29 cellular contexts compared by ENCODE assay signal in the genomic region with DNA sequence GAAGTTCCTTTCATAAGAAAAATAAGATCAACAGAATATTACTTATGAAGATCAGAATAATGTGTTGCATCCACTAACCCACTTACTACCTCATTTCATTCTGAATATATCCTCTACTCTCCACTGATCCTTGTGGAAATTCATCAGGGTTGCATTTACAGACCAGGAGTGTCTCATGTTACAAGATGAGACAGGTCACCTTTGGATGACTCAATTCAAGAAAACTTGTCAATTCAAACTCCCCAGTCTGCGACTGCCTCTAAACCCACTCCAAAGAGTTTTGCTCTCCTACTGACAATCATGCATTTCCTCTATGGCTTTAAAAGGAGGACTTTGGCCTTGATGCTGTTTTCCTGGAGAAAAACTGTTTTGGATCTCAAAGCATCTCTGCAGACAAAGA.
DNase-seq lines count a peak whose midpoint lies in the region; ATAC-seq and TF ChIP-seq lines count a peak whose summit lies in the region.
"Had no signal": no experiment of that assay in that cellular context is flagged by ENCODE, and none has a peak within 500 bp of the region (broad histone marks: within the 10 kb centered on the region; RNA-seq: fewer than 3 reads in every experiment).

No MANE protein-coding gene starts in this region.

- CTCF ChIA-PET in Calu3 (lab: Charles Lee) (interaction anchor here (0.9 kb wide), 1 partner anchor 15 kb away, joined by 3 read pairs; no protein-coding TSS in a partner anchor), RWPE1 (lab: Yijun Ruan, JAX) (no interaction called here)

- TF ChIP-seq CTCF in Calu3 (IDR thresholded peaks at IDR 0.05; ENCODE audit: unreplicated experiment) (no peak), RWPE1 (conservative IDR thresholded peaks at IDR 0.05; ENCODE audit: low read depth) (no peak), foreskin keratinocyte (conservative IDR thresholded peaks at IDR 0.05) (peak; percentile 17)

- no peaks in the 10 kb centered on the region for H3K36me3 Mint-ChIP-seq in Calu3 (ENCODE audit: insufficient read depth, unreplicated experiment)
- no peaks in the 10 kb centered on the region for H3K36me3 Mint-ChIP-seq in stimulated activated memory B cell treated with anti-CD40 and anti-IgM and Interleukin-4, amounts not matched to agents 10 μg/mL and 1 μg/mL and 100 μg/mL, for 72 hours
- H3K36me3 Mint-ChIP-seq: activated naive CD4-positive, alpha-beta T cell treated with anti-CD3 and anti-CD28 coated beads, Interleukin-2, amount 50 U/mL, for 24 hours had no signal

- intact Hi-C loops in Calu3 (cut with micrococcal nuclease; ENCODE audit: unreplicated experiment) = no loop called here

- no peak overlapping the region for H3K4me3 Mint-ChIP-seq in Calu3 (ENCODE audit: low read depth, unreplicated experiment)
- H3K4me3 Mint-ChIP-seq in stimulated activated memory B cell treated with anti-CD40 and anti-IgM and Interleukin-4, amounts not matched to agents 10 μg/mL and 1 μg/mL and 100 μg/mL, for 72 hours = no peak overlapping the region
- H3K4me3 Mint-ChIP-seq: activated CD8-positive, alpha-beta T cell treated with anti-CD3 and anti-CD28 coated beads for 36 hours; activated naive CD4-positive, alpha-beta T cell treated with anti-CD3 and anti-CD28 coated beads, Interleukin-2, amount 50 U/mL, for 24 hours; IgD-negative memory B cell; stimulated activated naive CD8-positive, alpha-beta T cell treated with anti-CD3 and anti-CD28 coated beads, Interleukin-15, amount 100 ng/mL, for 72 hours; T-helper 1 cell treated with Interleukin-12 subunit alpha and Interleukin-12 subunit beta and Interleukin-4 antibody, amounts not matched to agents 30 μg/mL and 1 μg/mL, for 36 hours had no signal

- POLR2A ChIA-PET in RWPE1 (lab: Yijun Ruan, JAX; ENCODE audit: low non-redundant PET) = no interaction called here

- BruUV-seq in Calu3 (replicated peaks; lab: Mats Ljungman, UMichigan) = no TSS peak

- H3K4me1 Mint-ChIP-seq in Calu3 (ENCODE audit: low read depth, unreplicated experiment) = peaks cover 11% of the 10 kb centered on the region
- H3K4me1 Mint-ChIP-seq in stimulated activated memory B cell treated with anti-CD40 and anti-IgM and Interleukin-4, amounts not matched to agents 10 μg/mL and 1 μg/mL and 100 μg/mL, for 72 hours = no peaks in the 10 kb centered on the region
- H3K4me1 Mint-ChIP-seq: activated naive CD4-positive, alpha-beta T cell treated with anti-CD3 and anti-CD28 coated beads, Interleukin-2, amount 50 U/mL, for 24 hours; IgD-negative memory B cell; stimulated activated naive CD8-positive, alpha-beta T cell treated with anti-CD3 and anti-CD28 coated beads, Interleukin-15, amount 100 ng/mL, for 72 hours had no signal

- H3K27ac Mint-ChIP-seq in Calu3 (ENCODE audit: unreplicated experiment) = peak overlapping the region; percentile 4
- H3K27ac Mint-ChIP-seq in stimulated activated memory B cell treated with anti-CD40 and anti-IgM and Interleukin-4, amounts not matched to agents 10 μg/mL and 1 μg/mL and 100 μg/mL, for 72 hours = no peak overlapping the region
- H3K27ac Mint-ChIP-seq: activated CD8-positive, alpha-beta T cell treated with anti-CD3 and anti-CD28 coated beads for 36 hours; activated naive CD4-positive, alpha-beta T cell treated with anti-CD3 and anti-CD28 coated beads, Interleukin-2, amount 50 U/mL, for 24 hours; activated T-helper 2 cell treated with anti-CD3 and anti-CD28 coated beads, Interferon-gamma antibody, Interleukin-2, Interleukin-4, amounts not matched to agents 10 μg/mL and 5 μg/mL and 100 μg/mL, durations not matched to agents 14 hours and 24 hours and 36 hours; IgD-negative memory B cell; stimulated activated naive CD8-positive, alpha-beta T cell treated with anti-CD3 and anti-CD28 coated beads, Interleukin-15, amount 100 ng/mL, for 72 hours; T-helper 1 cell treated with Interleukin-12 subunit alpha and Interleukin-12 subunit beta and Interleukin-4 antibody, amounts not matched to agents 30 μg/mL and 1 μg/mL, for 36 hours had no signal

- H3K27me3 Mint-ChIP-seq in Calu3 (ENCODE audit: unreplicated experiment) = peaks cover 3% of the 10 kb centered on the region
- no peaks in the 10 kb centered on the region for H3K27me3 Mint-ChIP-seq in stimulated activated memory B cell treated with anti-CD40 and anti-IgM and Interleukin-4, amounts not matched to agents 10 μg/mL and 1 μg/mL and 100 μg/mL, for 72 hours
- H3K27me3 Mint-ChIP-seq: activated CD8-positive, alpha-beta T cell treated with anti-CD3 and anti-CD28 coated beads for 36 hours; activated naive CD4-positive, alpha-beta T cell treated with anti-CD3 and anti-CD28 coated beads, Interleukin-2, amount 50 U/mL, for 24 hours; IgD-negative memory B cell; stimulated activated naive CD8-positive, alpha-beta T cell treated with anti-CD3 and anti-CD28 coated beads, Interleukin-15, amount 100 ng/mL, for 72 hours had no signal

- DNase-seq in Calu3 = no peak
- peak; percentile 34 for DNase-seq in RWPE1 (ENCODE audit: low spot score)
- peak; percentile 66 to 78 for DNase-seq in foreskin keratinocyte
- no peak for DNase-seq in OCI-M2 (lab: John Stamatoyannopoulos, UW; ENCODE audit: unreplicated experiment)
- DNase-seq in NCI-H446 (lab: John Stamatoyannopoulos, UW) = no peak
- DNase-seq: activated CD4-positive, CD25-positive, alpha-beta regulatory T cell treated with anti-CD3 and anti-CD28 coated beads, Interleukin-2, amount 50 U/mL, for 72 hours; activated CD8-positive, alpha-beta T cell treated with anti-CD3 and anti-CD28 coated beads for 36 hours; effector memory CD4-positive, alpha-beta T cell; HCEC 1CT; left colon; mesenchymal stem cell; NCI-H1105 treated with DMSO at 0.1 percent for 48 hours; NCI-H2029; NCI-H345; NCI-H774; stimulated activated naive CD8-positive, alpha-beta T cell treated with anti-CD3 and anti-CD28 coated beads, Interleukin-15, amount 100 ng/mL, for 72 hours; thyroid gland had no signal

- peaks cover 9% of the 10 kb centered on the region for H3K4me1 ChIP-seq in foreskin keratinocyte
- H3K4me1 ChIP-seq: esophagus muscularis mucosa, thyroid gland had no signal

- H3K27ac ChIP-seq in RWPE1 = no peak overlapping the region
- H3K27ac ChIP-seq in foreskin keratinocyte = no peak overlapping the region
- H3K27ac ChIP-seq: cardiac muscle cell, coronary artery, esophagus muscularis mucosa, neutrophil, SK-N-MC, thyroid gland had no signal

- no peaks in the 10 kb centered on the region for H3K9me3 Mint-ChIP-seq in Calu3 (ENCODE audit: low read depth, unreplicated experiment)
- H3K9me3 Mint-ChIP-seq in stimulated activated memory B cell treated with anti-CD40 and anti-IgM and Interleukin-4, amounts not matched to agents 10 μg/mL and 1 μg/mL and 100 μg/mL, for 72 hours = no peaks in the 10 kb centered on the region
- H3K9me3 Mint-ChIP-seq: activated T-helper 2 cell treated with anti-CD3 and anti-CD28 coated beads, Interferon-gamma antibody, Interleukin-2, Interleukin-4, amounts not matched to agents 10 μg/mL and 5 μg/mL and 100 μg/mL, durations not matched to agents 14 hours and 24 hours and 36 hours; IgD-negative memory B cell had no signal

- H3K27me3 ChIP-seq in foreskin keratinocyte = no peaks in the 10 kb centered on the region
- H3K27me3 ChIP-seq: cardiac muscle cell, esophagus muscularis mucosa, neutrophil, thyroid gland had no signal

- ATAC-seq in HG02852 (IDR thresholded peaks at IDR 0.05; ENCODE audit: unreplicated experiment) = peak; percentile 56
- ATAC-seq in foreskin keratinocyte = peak; percentile 99
- ATAC-seq in stimulated activated memory B cell treated with anti-CD40 and anti-IgM and Interleukin-4, amounts not matched to agents 10 μg/mL and 1 μg/mL and 100 μg/mL, for 72 hours = no peak
- no peak for ATAC-seq in HG03520 (IDR thresholded peaks at IDR 0.05; ENCODE audit: unreplicated experiment)
- ATAC-seq: activated CD8-positive, alpha-beta T cell treated with anti-CD3 and anti-CD28 coated beads for 36 hours; left colon; stimulated activated naive CD8-positive, alpha-beta T cell treated with anti-CD3 and anti-CD28 coated beads, Interleukin-15, amount 100 ng/mL, for 72 hours had no signal

Comparison
In these comparisons a context has a peak if more than half of its experiments do, and no peak if none do; other contexts are left out.
1. DNase-seq: peak in RWPE1 (single experiment) and foreskin keratinocyte (2 of 2); none in Calu3 (single experiment), OCI-M2 (single experiment) and NCI-H446 (0 of 2).
2. ATAC-seq: peak in HG02852 (single experiment) and foreskin keratinocyte (single experiment); none in stimulated activated memory B cell treated with anti-CD40 and anti-IgM and Interleukin-4, amounts not matched to agents 10 μg/mL and 1 μg/mL and 100 μg/mL, for 72 hours (single experiment) and HG03520 (single experiment).